Comparison of ENCODE assay signal across 20 cellular contexts in genomic region chr20:35503841-35504460, GRCh38. TPM values are rescaled to one million over a fixed set of nuclear protein-coding genes. Genes with fewer than 3 reads are reported as not detected.
A peak's percentile ranks its signal among the peaks of the same experiment; 100 is the strongest.
DNase-seq lines count a peak whose midpoint lies in the region; ATAC-seq, FAIRE-seq and TF ChIP-seq lines count a peak whose summit lies in the region.
"Had no signal": no experiment of that assay in that cellular context is flagged by ENCODE, and none has a peak within 500 bp of the region (broad histone marks: within the 10 kb centered on the region; RNA-seq: fewer than 3 reads in every experiment).

No MANE protein-coding gene starts in this region.

- H3K9me2 ChIP-seq in PC-3 (replicated peaks; ENCODE audit: low read length): no peaks in the 10 kb centered on the region

- DNase-seq in stimulated activated naive CD8-positive, alpha-beta T cell treated with anti-CD3 and anti-CD28 coated beads, Interleukin-15, amount 100 ng/mL, for 72 hours: no peak
- no peak for DNase-seq in stimulated activated naive CD8-positive, alpha-beta T cell treated with anti-CD3 and anti-CD28 coated beads, Interleukin-15, Interleukin-2, amounts not matched to agents 100 U/mL and 50 U/mL, for 24 hours
- DNase-seq in astrocyte of the hippocampus (ENCODE audit: low read depth, low spot score): peak; percentile 32
- peak; percentile 68 for DNase-seq in medulla oblongata (ENCODE audit: extremely low spot score)
- no peak for DNase-seq in HuH-7 (ENCODE audit: low spot score)
- DNase-seq in PC-3: no peak
- DNase-seq in HCEC 1CT: no peak
- no peak for DNase-seq in D721Med (ENCODE audit: insufficient read length, low spot score)
- DNase-seq: AML-193; effector CD4-positive, alpha-beta T cell; foreskin fibroblast; NCI-H1930; stimulated activated CD4-positive, alpha-beta T cell treated with anti-CD3 and anti-CD28 coated beads, Interleukin-1b, Interleukin-23, amount 100 ng/mL, for 48 hours had no signal

- H3K4me3 ChIP-seq in PC-3 (ENCODE audit: low read length): no peak overlapping the region
- H3K4me3 ChIP-seq: adrenal gland, GM23338 had no signal

- BruUV-seq in PC-3 (replicated peaks; lab: Mats Ljungman, UMichigan): no TSS peak

- H4K20me1 ChIP-seq in PC-3 (ENCODE audit: low read length): no peaks in the 10 kb centered on the region

- no peak for TF ChIP-seq CTCF in PC-3 (conservative IDR thresholded peaks at IDR 0.05; ENCODE audit: low read depth, low read length)
- TF ChIP-seq CTCF in D721Med (IDR thresholded peaks at IDR 0.05; ENCODE audit: insufficient read depth, missing control alignments): no peak

- no peak overlapping the region for H2AFZ ChIP-seq in PC-3 (ENCODE audit: low read length)
- H2AFZ ChIP-seq: GM23338 had no signal

- H3F3A ChIP-seq in PC-3 (ENCODE audit: low read length, unreplicated experiment): no peaks in the 10 kb centered on the region

- peak overlapping the region; percentile 8 to 79 for H3K27ac Mint-ChIP-seq in stimulated activated naive CD8-positive, alpha-beta T cell treated with anti-CD3 and anti-CD28 coated beads, Interleukin-15, amount 100 ng/mL, for 72 hours
- H3K27ac Mint-ChIP-seq: GM23338, progenitor cell of endocrine pancreas had no signal

- peaks cover 17% of the 10 kb centered on the region; the same call in 1 of the 2 replicates for H3K4me1 ChIP-seq in PC-3 (ENCODE audit: insufficient read depth, low read length)

- FAIRE-seq in D721Med (lab: Jason Lieb, UNC): no peak
- FAIRE-seq: G401.6, GM18507, urothelium cell line had no signal

- ATAC-seq in stimulated activated naive CD8-positive, alpha-beta T cell treated with anti-CD3 and anti-CD28 coated beads, Interleukin-15, amount 100 ng/mL, for 72 hours: no peak
- no peak for ATAC-seq in stimulated activated naive CD8-positive, alpha-beta T cell treated with anti-CD3 and anti-CD28 coated beads, Interleukin-15, Interleukin-2, amounts not matched to agents 100 U/mL and 50 U/mL, for 24 hours
- no peak for ATAC-seq in PC-3
- ATAC-seq: GM23338 had no signal

- no peak overlapping the region for H3K9ac ChIP-seq in PC-3 (ENCODE audit: low read length)

- CTCF ChIA-PET in PC-3 (lab: Charles Lee): no interaction called here

- H3K4me1 Mint-ChIP-seq in stimulated activated naive CD8-positive, alpha-beta T cell treated with anti-CD3 and anti-CD28 coated beads, Interleukin-15, amount 100 ng/mL, for 72 hours: peaks cover 50% of the 10 kb centered on the region
- H3K4me1 Mint-ChIP-seq: GM23338 had no signal

- no peak overlapping the region for H3K4me3 Mint-ChIP-seq in stimulated activated naive CD8-positive, alpha-beta T cell treated with anti-CD3 and anti-CD28 coated beads, Interleukin-15, amount 100 ng/mL, for 72 hours
- H3K4me3 Mint-ChIP-seq: GM23338 had no signal

- H3K79me2 ChIP-seq in PC-3 (ENCODE audit: low read length): no peaks in the 10 kb centered on the region

- no peaks in the 10 kb centered on the region for H3K27me3 ChIP-seq in PC-3 (ENCODE audit: low read length)
- H3K27me3 ChIP-seq: adrenal gland had no signal

- H3K27ac ChIP-seq in PC-3 (ENCODE audit: low read length): no peak overlapping the region

- H3K36me3 ChIP-seq in PC-3 (ENCODE audit: low read depth, low read length): peaks cover 27% of the 10 kb centered on the region; the same call in 1 of the 2 replicates

- H3K27me3 Mint-ChIP-seq in stimulated activated naive CD8-positive, alpha-beta T cell treated with anti-CD3 and anti-CD28 coated beads, Interleukin-15, amount 100 ng/mL, for 72 hours: no peaks in the 10 kb centered on the region
- H3K27me3 Mint-ChIP-seq: progenitor cell of endocrine pancreas had no signal

- H3K9me3 ChIP-seq in PC-3 (ENCODE audit: low read length): no peaks in the 10 kb centered on the region
- H3K9me3 ChIP-seq: adrenal gland had no signal

- intact Hi-C loops in PC-3 (cut with micrococcal nuclease): no loop called here

- POLR2A ChIA-PET in PC-3 (lab: Charles Lee; ENCODE audit: unreplicated experiment): no interaction called here

- no peaks in the 10 kb centered on the region for H3K9me3 Mint-ChIP-seq in stimulated activated naive CD8-positive, alpha-beta T cell treated with anti-CD3 and anti-CD28 coated beads, Interleukin-15, amount 100 ng/mL, for 72 hours
- H3K9me3 Mint-ChIP-seq: GM23338 had no signal

- H3K4me2 ChIP-seq in PC-3 (ENCODE audit: low read length): no peak overlapping the region
- H3K4me2 ChIP-seq: GM23338 had no signal

RNA-seq across cellular contexts. Expression of gene C20orf173, which starts 25.5 kb away (rescaled TPM):
- not detected in 2 replicates for total RNA-seq in PC-3 (2014; rRNA removed)
- total RNA-seq: adrenal gland, GM23338, LHCN-M2, progenitor cell of endocrine pancreas had no signal

RNA-seq across cellular contexts. Expression of gene ERGIC3, which starts 37.9 kb away (rescaled TPM):
- 284 and 376 TPM in 2 replicates for total RNA-seq in PC-3 (2014; rRNA removed)

RNA-seq across cellular contexts. Expression of gene CEP250, which starts 48.6 kb away (rescaled TPM):
- total RNA-seq in PC-3 (2014; rRNA removed): 52.5 and 75.0 TPM in 2 replicates

Comparison
In these comparisons a context has a peak if more than half of its experiments do, and no peak if none do; other contexts are left out.
1. DNase-seq: peak in astrocyte of the hippocampus (single experiment) and medulla oblongata (single experiment); none in stimulated activated naive CD8-positive, alpha-beta T cell treated with anti-CD3 and anti-CD28 coated beads, Interleukin-15, amount 100 ng/mL, for 72 hours (0 of 2), stimulated activated naive CD8-positive, alpha-beta T cell treated with anti-CD3 and anti-CD28 coated beads, Interleukin-15, Interleukin-2, amounts not matched to agents 100 U/mL and 50 U/mL, for 24 hours (single experiment), HuH-7 (single experiment), PC-3 (single experiment), HCEC 1CT (single experiment) and D721Med (single experiment).